Comparison of ENCODE assay signal across 2 cellular contexts in the genomic region with DNA sequence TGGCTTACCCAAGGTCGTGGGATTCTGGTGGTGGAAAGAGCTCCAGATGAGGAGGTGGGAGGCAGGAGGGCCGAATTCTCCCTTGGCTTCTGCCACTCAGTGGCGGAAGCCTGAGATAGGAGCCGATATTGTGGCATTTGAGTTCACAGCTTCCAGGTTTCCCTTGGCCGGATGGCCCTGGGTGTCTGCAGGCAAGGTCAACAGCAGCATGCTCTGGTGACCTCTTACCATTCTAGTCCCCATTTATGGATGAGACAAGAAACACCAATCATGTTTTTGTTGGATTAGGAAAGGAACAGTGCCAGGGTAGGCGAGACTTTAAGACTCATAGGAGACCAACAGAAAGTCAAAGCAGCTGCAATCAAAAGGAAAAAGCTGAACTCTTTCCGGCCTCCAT.
TF ChIP-seq lines count a peak whose summit lies in the region.

No MANE protein-coding gene starts in this region.

TF ChIP-seq in liver, 16 proteins besides CTCF, POLR2A, EP300 and RAD21 (continued from another document):
- TF ChIP-seq REST (IDR thresholded peaks at IDR 0.05) (no peak), TAF1 (conservative IDR thresholded peaks at IDR 0.05) (no peak), FOXA1 (IDR thresholded peaks at IDR 0.05) (no peak), ATF3 (IDR thresholded peaks at IDR 0.05) (no peak), HNF4G (IDR thresholded peaks at IDR 0.05) (no peak), ZBTB33 (IDR thresholded peaks at IDR 0.05) (no peak), NR2F2 (IDR thresholded peaks at IDR 0.05) (peak; percentile 59)

TF ChIP-seq in HepG2, 621 proteins besides CTCF, POLR2A, EP300 and RAD21 (continued from another document):
- TF ChIP-seq THAP8 (CRISPR knock-in tag; IDR thresholded peaks at IDR 0.05; ENCODE audit: borderline replicate concordance) (no peak), RARG (CRISPR knock-in tag; IDR thresholded peaks at IDR 0.05; ENCODE audit: low read depth) (no peak), CC2D1A (CRISPR knock-in tag; IDR thresholded peaks at IDR 0.05) (no peak), HNRNPUL1 (IDR thresholded peaks at IDR 0.05; ENCODE audit: low read depth, low read length) (no peak), ZNF318 (CRISPR knock-in tag; IDR thresholded peaks at IDR 0.05) (no peak), ZNF776 (CRISPR knock-in tag; IDR thresholded peaks at IDR 0.05) (no peak)
TF ChIP-seq in HepG2: peak in this region for 0.
